In the genomic region with DNA sequence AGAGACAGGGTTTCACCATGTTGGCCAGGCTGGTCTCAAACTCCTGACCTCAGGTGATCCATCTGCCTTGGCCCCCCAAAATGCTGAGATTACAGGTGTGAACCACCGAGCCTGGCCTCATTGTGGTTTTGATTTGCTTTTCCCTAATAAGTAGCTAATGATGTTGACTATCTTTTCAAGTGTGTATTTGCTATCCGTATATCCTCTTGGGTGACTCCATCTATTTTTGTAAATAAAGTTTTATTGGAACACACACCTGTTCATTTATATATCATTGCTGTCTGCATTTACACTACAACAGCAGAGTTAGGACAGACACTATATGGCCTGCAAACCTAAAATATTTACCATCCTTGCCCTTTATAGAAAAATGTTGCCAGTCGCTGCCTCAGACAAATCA, we compare ENCODE assay signal across 36 cellular contexts. TPM values are rescaled to one million over a fixed set of nuclear protein-coding genes. Genes with fewer than 3 reads are reported as not detected.
"Had no signal": no experiment of that assay in that cellular context is flagged by ENCODE, and none has a peak within 500 bp of the region (broad histone marks: within the 10 kb centered on the region; RNA-seq: fewer than 3 reads in every experiment).

No MANE protein-coding gene starts in this region.

- H3K9me3 ChIP-seq: MG63 had no signal

- DNase-seq: Karpas-422, Kasumi-1, MG63, MM.1S, MV-4-11, NCI-H1048, NCI-H1092, NCI-H1092 treated with DMSO at 0.1 percent for 48 hours, NCI-H1105, NCI-H1105 treated with DMSO at 0.1 percent for 48 hours, NCI-H1417, NCI-H1417 treated with DMSO at 0.1 percent for 48 hours, NCI-H1436, NCI-H1436 treated with DMSO at 0.1 percent for 48 hours, NCI-H146, NCI-H1694, NCI-H1694 treated with DMSO at 0.1 percent for 48 hours, NCI-H187, NCI-H187 treated with DMSO at 0.1 percent for 48 hours, NCI-H1930, NCI-H2029, NCI-H2029 treated with DMSO at 0.1 percent for 48 hours, NCI-H2081, NCI-H2081 treated with DMSO at 0.1 percent for 48 hours, NCI-H2107, NCI-H2171, NCI-H2171 treated with DMSO at 0.1 percent for 48 hours, NCI-H2227 treated with DMSO at 0.1 percent for 48 hours, NCI-H226, NCI-H345, NCI-H446, NCI-H446 treated with DMSO at 0.1 percent for 48 hours, NCI-H510A, NCI-H510A treated with DMSO at 0.1 percent for 48 hours had no signal

- H3K4me3 ChIP-seq: MG63 had no signal

- H3K36me3 ChIP-seq: MG63 had no signal

RNA-seq across cellular contexts. Expression of a gene that starts 13.7 kb away (rescaled TPM):
- total RNA-seq: LHCN-M2, M059J had no signal
